Comparison of ENCODE assay signal across 15 cellular contexts in the genomic region with DNA sequence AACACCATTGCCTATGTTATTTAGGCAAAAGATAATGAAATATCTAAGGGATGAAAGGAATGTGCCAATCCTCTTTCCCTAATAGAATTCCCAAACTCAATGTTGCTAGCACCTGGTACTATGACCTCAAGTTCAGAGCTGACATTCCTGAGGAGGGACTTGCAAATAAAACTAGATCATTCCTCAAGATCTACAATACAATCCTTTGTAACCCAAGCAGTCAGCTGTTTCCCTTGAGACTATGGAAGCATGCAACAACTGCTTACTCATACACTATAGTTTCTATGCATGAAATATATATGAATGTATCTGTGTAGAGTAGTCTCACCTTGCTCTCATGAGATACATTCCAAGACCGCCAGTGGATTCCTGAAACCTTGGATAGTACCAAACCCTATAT.
DNase-seq lines count a peak whose midpoint lies in the region; ATAC-seq, FAIRE-seq and TF ChIP-seq lines count a peak whose summit lies in the region.
"Had no signal": no experiment of that assay in that cellular context is flagged by ENCODE, and none has a peak within 500 bp of the region (broad histone marks: within the 10 kb centered on the region; RNA-seq: fewer than 3 reads in every experiment).

No MANE protein-coding gene starts in this region.

- H3K4me3 ChIP-seq in HepG2 (replicated peaks in 1 of 3; ENCODE audit: insufficient read depth in 1 of 3, low read depth in 2 of 3, low read length in 3 of 3), result no peak overlapping the region
- no peak overlapping the region for H3K4me3 ChIP-seq in right lobe of liver
- no peak overlapping the region for H3K4me3 ChIP-seq in astrocyte of the spinal cord (ENCODE audit: low read depth, low read length)
- H3K4me3 ChIP-seq in ascending aorta, result no peak overlapping the region
- no peak overlapping the region for H3K4me3 ChIP-seq in adrenal gland
- H3K4me3 ChIP-seq: body of pancreas, transverse colon had no signal

- TF ChIP-seq POLR2A in HepG2 (IDR thresholded peaks at IDR 0.05; ENCODE audit: insufficient read depth in 1 of 2, low read depth in 2 of 2, low read length in 2 of 2) (no peak), right lobe of liver (IDR thresholded peaks at IDR 0.05) (no peak), adrenal gland (IDR thresholded peaks at IDR 0.05) (no peak)

- FAIRE-seq in HepG2 (lab: Jason Lieb, UNC) (no peak), GM19239 (lab: Jason Lieb, UNC) (no peak)

- BruUV-seq in HepG2 (replicated peaks; lab: Mats Ljungman, UMichigan), result no TSS peak

- intact Hi-C loops in HepG2 (cut with micrococcal nuclease; ENCODE audit: unreplicated experiment) (no loop called here), right lobe of liver (cut with DNase I) (no loop called here), ascending aorta (cut with DNase I) (no loop called here), adrenal gland (cut with DNase I) (no loop called here)

- H3K27ac ChIP-seq in HepG2 (ENCODE audit: extremely low read length, insufficient read depth, low read length), result no peak overlapping the region
- no peak overlapping the region for H3K27ac ChIP-seq in right lobe of liver
- H3K27ac ChIP-seq in ascending aorta, result no peak overlapping the region
- no peak overlapping the region for H3K27ac ChIP-seq in adrenal gland
- H3K27ac ChIP-seq: body of pancreas, transverse colon had no signal

- TF ChIP-seq EP300 in HepG2 (IDR thresholded peaks at IDR 0.05; ENCODE audit: low read depth in 2 of 2, low read length in 2 of 2), result peak in 1 of 2 experiments; percentile 13; a peak in 1 of 4 replicates
- no peak for TF ChIP-seq EP300 in HepG2 (CRISPR knock-in tag; IDR thresholded peaks at IDR 0.05; ENCODE audit: borderline replicate concordance)

- CTCF ChIA-PET in HepG2 (lab: Yijun Ruan, JAX; ENCODE audit: low intra/inter-chr PET ratio, low total read pairs), result no interaction called here

- no peak overlapping the region for H3K9ac ChIP-seq in HepG2 (ENCODE audit: insufficient read depth, low read depth, low read length)

- H3K4me1 ChIP-seq in HepG2 (ENCODE audit: insufficient read depth, low read length), result peaks cover 24% of the 10 kb centered on the region
- no peaks in the 10 kb centered on the region for H3K4me1 ChIP-seq in right lobe of liver
- H3K4me1 ChIP-seq in ascending aorta, result no peaks in the 10 kb centered on the region
- no peaks in the 10 kb centered on the region for H3K4me1 ChIP-seq in adrenal gland (replicated peaks in 1 of 2)

- in situ Hi-C loops in HepG2 (cut with HindIII; ENCODE audit: extremely low pct_ligation_motif_present, low pct_unique_long_range_greater_than_20kb), result no loop called here
- in situ Hi-C loops in astrocyte of the spinal cord (cut with HindIII; ENCODE audit: low sequenced_read_pairs), result no loop called here

- ATAC-seq in HepG2 (no peak), right lobe of liver (no peak)
- ATAC-seq: body of pancreas had no signal

- no peak for TF ChIP-seq CTCF in HepG2 (CRISPR knock-in tag; IDR thresholded peaks at IDR 0.05)
- no peak for TF ChIP-seq CTCF in right lobe of liver (IDR thresholded peaks at IDR 0.05)
- TF ChIP-seq CTCF in astrocyte of the spinal cord (IDR thresholded peaks at IDR 0.05; ENCODE audit: low read depth, low read length), result no peak
- no peak for TF ChIP-seq CTCF in ascending aorta (IDR thresholded peaks at IDR 0.05)
- no peak for TF ChIP-seq CTCF in adrenal gland (IDR thresholded peaks at IDR 0.05)

- TF ChIP-seq RAD21 in HepG2 (CRISPR knock-in tag; IDR thresholded peaks at IDR 0.05), result no peak

- no peaks in the 10 kb centered on the region for H3K27me3 ChIP-seq in HepG2 (ENCODE audit: control insufficient read depth in 1 of 2, insufficient read depth in 2 of 2, low read length in 2 of 2)
- no peaks in the 10 kb centered on the region for H3K27me3 ChIP-seq in right lobe of liver
- H3K27me3 ChIP-seq in ascending aorta, result no peaks in the 10 kb centered on the region
- H3K27me3 ChIP-seq in adrenal gland, result no peaks in the 10 kb centered on the region
- H3K27me3 ChIP-seq: body of pancreas, transverse colon had no signal

- H2AFZ ChIP-seq in HepG2 (ENCODE audit: low read length), result no peak overlapping the region

- H3K4me2 ChIP-seq in HepG2 (ENCODE audit: low read depth, low read length), result no peak overlapping the region

- peak; percentile 45 for DNase-seq in HepG2 (ENCODE audit: low spot score)
- no peak for DNase-seq in right lobe of liver
- DNase-seq in astrocyte of the spinal cord (ENCODE audit: low read depth, low spot score), result peak; percentile 51
- peak; percentile 32 for DNase-seq in hepatic stellate cell (ENCODE audit: low spot score)
- DNase-seq in GM19239 (ENCODE audit: insufficient read length, low spot score), result no peak
- no peak for DNase-seq in ascending aorta (ENCODE audit: low spot score in 2 of 2)
- no peak for DNase-seq in adrenal gland
- no peak for DNase-seq in OCI-M1 (lab: John Stamatoyannopoulos, UW)
- DNase-seq: ACHN; activated CD4-positive, CD25-positive, alpha-beta regulatory T cell; activated T-cell treated with anti-CD3 and anti-CD28 coated beads, Interleukin-2, amount 50 U/mL, for 48 hours; body of pancreas; NCI-H526 treated with DMSO at 0.1 percent for 48 hours; nephron progenitor cell; transverse colon had no signal

- H3K9me3 ChIP-seq in HepG2 (ENCODE audit: low read length), result no peaks in the 10 kb centered on the region
- no peaks in the 10 kb centered on the region for H3K9me3 ChIP-seq in right lobe of liver
- H3K9me3 ChIP-seq in ascending aorta, result no peaks in the 10 kb centered on the region
- H3K9me3 ChIP-seq in adrenal gland (replicated peaks in 1 of 3), result no peaks in the 10 kb centered on the region
- H3K9me3 ChIP-seq: body of pancreas, transverse colon had no signal

- WGBS in HepG2 (ENCODE audit: low lambda C conversion rate), result 92% methylated on average over 1 of the region's 1 CpG
- 100% methylated on average over 1 of the region's 1 CpG for WGBS in right lobe of liver (ENCODE audit: insufficient coverage, low coverage, low lambda C conversion rate, missing lambda C conversion rate)
- WGBS in adrenal gland, 4 donors, result 90 to 99% (median 95%) methylated on average over 1 of the region's 1 CpG

- H4K20me1 ChIP-seq in HepG2 (ENCODE audit: insufficient read depth, low read length), result no peaks in the 10 kb centered on the region

- H3K79me2 ChIP-seq in HepG2 (ENCODE audit: insufficient read depth, low read length), result peaks cover 39% of the 10 kb centered on the region

- POLR2A ChIA-PET in HepG2 (lab: Yijun Ruan, JAX), result no interaction called here

- H3K36me3 ChIP-seq in HepG2 (replicated peaks in 1 of 2; ENCODE audit: control insufficient read depth in 1 of 2, insufficient read depth in 2 of 2, low read length in 2 of 2) (no peaks in the 10 kb centered on the region; a peak in 1 of 5 replicates), right lobe of liver (no peaks in the 10 kb centered on the region), ascending aorta (no peaks in the 10 kb centered on the region), adrenal gland (replicated peaks in 1 of 2) (no peaks in the 10 kb centered on the region)
- H3K36me3 ChIP-seq: transverse colon had no signal

TF ChIP-seq in HepG2, 621 proteins besides CTCF, POLR2A, EP300 and RAD21:
- no peak for TF ChIP-seq ZNF484 (CRISPR knock-in tag; IDR thresholded peaks at IDR 0.05; ENCODE audit: borderline replicate concordance, low read depth)
- TF ChIP-seq, protein P1, sequence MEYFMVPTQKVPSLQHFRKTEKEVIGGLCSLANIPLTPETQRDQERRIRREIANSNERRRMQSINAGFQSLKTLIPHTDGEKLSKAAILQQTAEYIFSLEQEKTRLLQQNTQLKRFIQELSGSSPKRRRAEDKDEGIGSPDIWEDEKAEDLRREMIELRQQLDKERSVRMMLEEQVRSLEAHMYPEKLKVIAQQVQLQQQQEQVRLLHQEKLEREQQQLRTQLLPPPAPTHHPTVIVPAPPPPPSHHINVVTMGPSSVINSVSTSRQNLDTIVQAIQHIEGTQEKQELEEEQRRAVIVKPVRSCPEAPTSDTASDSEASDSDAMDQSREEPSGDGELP (IDR thresholded peaks at IDR 0.05; ENCODE audit: borderline replicate concordance, low read depth), result 0 out of 2 replicates have a peak, but pooled peaks have one; percentile 13

Comparison
In these comparisons a context has a peak if more than half of its experiments do, and no peak if none do; other contexts are left out.
1. DNase-seq: peak in HepG2 (single experiment), astrocyte of the spinal cord (single experiment) and hepatic stellate cell (single experiment); none in right lobe of liver (0 of 3), GM19239 (single experiment), ascending aorta (0 of 2), adrenal gland (0 of 7) and OCI-M1 (single experiment).